Comparison of ENCODE assay signal across 10 cellular contexts in genomic region chr10:70051878-70052277, GRCh38. TPM values are rescaled to one million over a fixed set of nuclear protein-coding genes. Genes with fewer than 3 reads are reported as not detected.
DNase-seq lines count a peak whose midpoint lies in the region; ATAC-seq, FAIRE-seq and TF ChIP-seq lines count a peak whose summit lies in the region.
"Had no signal": no experiment of that assay in that cellular context is flagged by ENCODE, and none has a peak within 500 bp of the region (broad histone marks: within the 10 kb centered on the region; RNA-seq: fewer than 3 reads in every experiment).

No MANE protein-coding gene starts in this region.

- WGBS in HepG2 (ENCODE audit: low lambda C conversion rate) = 57% methylated on average over 5 of the region's 5 CpGs
- 61% methylated on average over 5 of the region's 5 CpGs for WGBS in right lobe of liver (ENCODE audit: insufficient coverage, low coverage, low lambda C conversion rate, missing lambda C conversion rate)
- 37% methylated on average over 5 of the region's 5 CpGs for WGBS in mammary epithelial cell (ENCODE audit: low coverage, missing lambda C conversion rate)

- H3K27me3 ChIP-seq in HepG2 (ENCODE audit: control insufficient read depth in 1 of 2, insufficient read depth in 2 of 2, low read length in 2 of 2) (no peaks in the 10 kb centered on the region), right lobe of liver (no peaks in the 10 kb centered on the region), mammary epithelial cell (ENCODE audit: insufficient read depth, low read length) (no peaks in the 10 kb centered on the region), vagina (no peaks in the 10 kb centered on the region)

- H2AFZ ChIP-seq in HepG2 (ENCODE audit: low read length) = peak overlapping the region; percentile 59
- peak overlapping the region; percentile 99 for H2AFZ ChIP-seq in mammary epithelial cell (ENCODE audit: low read depth, low read length)

- H3K79me2 ChIP-seq in HepG2 (ENCODE audit: insufficient read depth, low read length) (peaks cover 21% of the 10 kb centered on the region), mammary epithelial cell (ENCODE audit: insufficient read depth, low read length) (peaks cover 9% of the 10 kb centered on the region)

- peak overlapping the region; percentile 97 for H3K4me2 ChIP-seq in HepG2 (ENCODE audit: low read depth, low read length)
- H3K4me2 ChIP-seq in mammary epithelial cell (ENCODE audit: insufficient read depth, low read depth, low read length) = peak overlapping the region; percentile 98

- BruUV-seq in HepG2 (replicated peaks; lab: Mats Ljungman, UMichigan) = no TSS peak
- no TSS peak for BruUV-seq in mammary epithelial cell (replicated peaks; lab: Mats Ljungman, UMichigan)

- no peak for FAIRE-seq in HepG2 (lab: Jason Lieb, UNC)

- H3K4me3 ChIP-seq in HepG2 (replicated peaks in 1 of 3; ENCODE audit: insufficient read depth in 1 of 3, low read depth in 2 of 3, low read length in 3 of 3) (peak overlapping the region in 2 of 3 experiments; percentile 85 to 87; a peak in 3 of 6 replicates), right lobe of liver (no peak overlapping the region), mammary epithelial cell (replicated peaks in 1 of 3; ENCODE audit: insufficient read depth in 1 of 3, low read depth in 2 of 3, low read length in 3 of 3) (peak overlapping the region; percentile 70 to 96 (median 81)), vagina (peak overlapping the region; percentile 62 to 67)

- TF ChIP-seq EP300 in HepG2 (IDR thresholded peaks at IDR 0.05; ENCODE audit: low read depth in 2 of 2, low read length in 2 of 2) (no peak), HepG2 (CRISPR knock-in tag; IDR thresholded peaks at IDR 0.05; ENCODE audit: borderline replicate concordance) (no peak)

- no peak for ATAC-seq in HepG2
- no peak for ATAC-seq in right lobe of liver
- ATAC-seq in GM19351 (IDR thresholded peaks at IDR 0.05; ENCODE audit: unreplicated experiment) = no peak

- DNase-seq in HepG2 (ENCODE audit: low spot score) = no peak
- no peak for DNase-seq in right lobe of liver
- DNase-seq in mammary epithelial cell = no peak
- DNase-seq in mesothelial cell of epicardium (ENCODE audit: low spot score in 2 of 2, unreplicated experiment in 2 of 2) = no peak
- DNase-seq in vagina (ENCODE audit: extremely low spot score in 2 of 2) = no peak
- DNase-seq in NCI-H2171 treated with DMSO at 0.1 percent for 48 hours (lab: John Stamatoyannopoulos, UW) = no peak
- DNase-seq in SHP77 treated with DMSO at 0.1 percent for 48 hours (lab: John Stamatoyannopoulos, UW) = no peak
- DNase-seq: activated CD4-positive, alpha-beta T cell treated with anti-CD3 and anti-CD28 coated beads for 4 hours had no signal

- dilution Hi-C loops in mammary epithelial cell (cut with HindIII; ENCODE audit: low sequenced_read_pairs) = no loop called here

- H3K4me1 ChIP-seq in HepG2 (ENCODE audit: insufficient read depth, low read length) (peaks cover 33% of the 10 kb centered on the region), right lobe of liver (no peaks in the 10 kb centered on the region), mammary epithelial cell (ENCODE audit: insufficient read depth, low read length) (no peaks in the 10 kb centered on the region), vagina (peaks cover 13% of the 10 kb centered on the region)

- TF ChIP-seq CTCF in HepG2 (CRISPR knock-in tag; IDR thresholded peaks at IDR 0.05) (no peak), right lobe of liver (IDR thresholded peaks at IDR 0.05) (no peak), mammary epithelial cell (conservative IDR thresholded peaks at IDR 0.05 in 1 of 2, IDR thresholded peaks at IDR 0.05 in 1 of 2; ENCODE audit: extremely low read depth in 1 of 2, insufficient read depth in 1 of 2, low read depth in 1 of 2, low read length in 2 of 2) (no peak), mesothelial cell of epicardium (IDR thresholded peaks at IDR 0.05; ENCODE audit: unreplicated experiment) (no peak), vagina (IDR thresholded peaks at IDR 0.05) (no peak)

- POLR2A ChIA-PET in HepG2 (lab: Yijun Ruan, JAX) = interaction anchor here (0.9 to 1.2 kb wide), 5 partner anchors 9 to 119 kb away, joined by 3 to 8 read pairs (median 4); partner anchors contain the start of gene SAR1A

- H3K4me1 Mint-ChIP-seq in mesothelial cell of epicardium = peaks cover 55% of the 10 kb centered on the region

- intact Hi-C loops in HepG2 (cut with micrococcal nuclease; ENCODE audit: unreplicated experiment) (loop anchor here (2.0 to 5.0 kb wide), 2 partner anchors 35 to 83 kb away; no protein-coding TSS in a partner anchor), right lobe of liver (cut with DNase I) (no loop called here), mammary epithelial cell (cut with micrococcal nuclease) (loop anchor here (1.0 to 5.0 kb wide), 2 partner anchors 83 to 95 kb away; partner anchors contain the start of gene TYSND1), vagina (cut with DNase I) (no loop called here)

- no peaks in the 10 kb centered on the region for H3K9me3 Mint-ChIP-seq in mesothelial cell of epicardium

- H3K36me3 ChIP-seq in HepG2 (replicated peaks in 1 of 2; ENCODE audit: control insufficient read depth in 1 of 2, insufficient read depth in 2 of 2, low read length in 2 of 2) = no peaks in the 10 kb centered on the region
- H3K36me3 ChIP-seq in right lobe of liver = no peaks in the 10 kb centered on the region
- H3K36me3 ChIP-seq in mammary epithelial cell (ENCODE audit: insufficient read depth, low read length) = no peaks in the 10 kb centered on the region
- no peaks in the 10 kb centered on the region for H3K36me3 ChIP-seq in vagina
- H3K36me3 ChIP-seq: left lung had no signal

- CTCF ChIA-PET in HepG2 (lab: Yijun Ruan, JAX; ENCODE audit: low intra/inter-chr PET ratio, low total read pairs) = no interaction called here
- CTCF ChIA-PET in mammary epithelial cell (lab: Charles Lee; ENCODE audit: low non-redundant PET) = interaction anchor here (0.7 to 1.0 kb wide), 3 partner anchors 46 to 94 kb away, joined by 3 to 5 read pairs (median 4); partner anchors contain the start of gene TYSND1

- no peak overlapping the region for H3K27ac ChIP-seq in HepG2 (ENCODE audit: extremely low read length, insufficient read depth, low read length)
- no peak overlapping the region for H3K27ac ChIP-seq in right lobe of liver
- H3K27ac ChIP-seq in mammary epithelial cell (ENCODE audit: insufficient read depth, low read depth, low read length) = no peak overlapping the region
- H3K27ac ChIP-seq in vagina = no peak overlapping the region
- H3K27ac ChIP-seq: left lung had no signal

- H4K20me1 ChIP-seq in HepG2 (ENCODE audit: insufficient read depth, low read length) (no peaks in the 10 kb centered on the region), mammary epithelial cell (ENCODE audit: insufficient read depth, low read length) (no peaks in the 10 kb centered on the region)

- no peaks in the 10 kb centered on the region for H3K9me3 ChIP-seq in HepG2 (ENCODE audit: low read length)
- H3K9me3 ChIP-seq in right lobe of liver = no peaks in the 10 kb centered on the region
- no peaks in the 10 kb centered on the region for H3K9me3 ChIP-seq in mammary epithelial cell (replicated peaks; ENCODE audit: insufficient read depth, low read length)
- H3K9me3 ChIP-seq in vagina = no peaks in the 10 kb centered on the region
- H3K9me3 ChIP-seq: left lung had no signal

- peak overlapping the region; percentile 97 for H3K4me3 Mint-ChIP-seq in mesothelial cell of epicardium

- TF ChIP-seq RAD21 in HepG2 (CRISPR knock-in tag; IDR thresholded peaks at IDR 0.05) = no peak

- no peaks in the 10 kb centered on the region for H3K36me3 Mint-ChIP-seq in mesothelial cell of epicardium

- no peaks in the 10 kb centered on the region for H3K27me3 Mint-ChIP-seq in mesothelial cell of epicardium (ENCODE audit: low read depth)

- H3K9ac ChIP-seq in HepG2 (ENCODE audit: insufficient read depth, low read depth, low read length) = peak overlapping the region; percentile 76; the same call in 1 of the 2 replicates
- H3K9ac ChIP-seq in mammary epithelial cell (ENCODE audit: insufficient read depth, low read length) = no peak overlapping the region

- TF ChIP-seq POLR2A in HepG2 (IDR thresholded peaks at IDR 0.05; ENCODE audit: insufficient read depth in 1 of 2, low read depth in 2 of 2, low read length in 2 of 2) (no peak), right lobe of liver (IDR thresholded peaks at IDR 0.05) (no peak), vagina (IDR thresholded peaks at IDR 0.05) (no peak)

- in situ Hi-C loops in HepG2 (cut with HindIII; ENCODE audit: extremely low pct_ligation_motif_present, low pct_unique_long_range_greater_than_20kb) = no loop called here
- in situ Hi-C loops in mammary epithelial cell (cut with MboI; ENCODE audit: low sequenced_read_pairs in 2 of 2) = no loop called here

- H3K27ac Mint-ChIP-seq in mesothelial cell of epicardium = peak overlapping the region; percentile 99

RNA-seq across cellular contexts. Expression of gene MACROH2A2, which starts 0.8 kb away (rescaled TPM):
- 41.6 and 43.1 TPM in 2 replicates for total RNA-seq in HepG2 (2016; rRNA removed; fragmentation: Illumina TruSeq; extraction: Trizol)
- total RNA-seq in HepG2 (2016; cell fraction: cytosol; rRNA removed; fragmentation: Illumina TruSeq; extraction: Trizol; ENCODE audit: low read depth) = 10.1 and 10.7 TPM in 2 replicates
- 40.1 and 40.3 TPM in 2 replicates for total RNA-seq in HepG2 (2016; cell fraction: insoluble cytoplasmic fraction; rRNA removed; fragmentation: Illumina TruSeq; extraction: Trizol)
- 23.2 and 23.9 TPM in 2 replicates for total RNA-seq in HepG2 (2016; cell fraction: membrane; rRNA removed; fragmentation: Illumina TruSeq; extraction: Trizol)
- total RNA-seq in HepG2 (2016; cell fraction: nucleus; rRNA removed; fragmentation: Illumina TruSeq; extraction: Trizol) = 21.5 and 26.3 TPM in 2 replicates
- polyA plus RNA-seq in HepG2 (2011; rRNA removed) = 9.8 and 14.2 TPM in 2 replicates
- polyA plus RNA-seq in HepG2 (2011; cell fraction: cytosol; rRNA removed) = 17.6 and 17.9 TPM in 2 replicates
- 10.9 and 11.9 TPM in 2 replicates for polyA plus RNA-seq in HepG2 (2011; cell fraction: nucleus; rRNA removed)
- 26.3 and 27.5 TPM in 2 replicates for polyA plus RNA-seq in HepG2 (2012)
- polyA plus RNA-seq in HepG2 (2016; cell fraction: cytosol; fragmentation: Illumina TruSeq; extraction: Trizol; ENCODE audit: low read depth) = 11.9 and 13.4 TPM in 2 replicates
- 49.3 and 50.9 TPM in 2 replicates for polyA plus RNA-seq in HepG2 (2016; cell fraction: insoluble cytoplasmic fraction; fragmentation: Illumina TruSeq; extraction: Trizol; ENCODE audit: low read depth)
- polyA plus RNA-seq in HepG2 (2016; cell fraction: membrane; fragmentation: Illumina TruSeq; extraction: Trizol; ENCODE audit: low read depth) = 20.2 and 21.5 TPM in 2 replicates
- 41.9 and 47.8 TPM in 2 replicates for polyA plus RNA-seq in HepG2 (2016; cell fraction: nucleus; fragmentation: Illumina TruSeq; extraction: Trizol; ENCODE audit: insufficient read depth, low read depth)
- polyA minus RNA-seq in HepG2 (2011; rRNA and poly(A)+ RNA removed; ENCODE audit: low replicate concordance) = 9.1 TPM in 1 of 2 replicates, not detected in the other
- polyA minus RNA-seq in HepG2 (2011; cell fraction: cytosol; rRNA and poly(A)+ RNA removed) = 13.5 and 13.7 TPM in 2 replicates
- polyA minus RNA-seq in HepG2 (2011; cell fraction: nucleus; rRNA and poly(A)+ RNA removed) = 7.6 and 10.2 TPM in 2 replicates
- 10 to 100 TPM in 2 of 6 experiments, 1 to 10 TPM in 4; 2.0 to 12.1 (median 5.0) TPM for total RNA-seq in right lobe of liver
- total RNA-seq in mammary epithelial cell = 10 to 100 TPM; 17.8 to 32.6 TPM
- polyA plus RNA-seq in mammary epithelial cell = 21.6 TPM
- polyA minus RNA-seq in mammary epithelial cell = 28.5 TPM
- total RNA-seq in mesothelial cell of epicardium = 122 to 128 TPM (median 125 TPM) in 3 replicates
- total RNA-seq in vagina = 15.5 TPM

Comparison
In these comparisons a context has a peak if more than half of its experiments do, and no peak if none do; other contexts are left out.
1. H3K4me3 ChIP-seq: peak in HepG2 (2 of 3), mammary epithelial cell (3 of 3) and vagina (2 of 2); none in right lobe of liver (0 of 3).
2. intact Hi-C loops: an anchor here in HepG2 (2.0 to 5.0 kb wide) and mammary epithelial cell (1.0 to 5.0 kb wide); none called in right lobe of liver and vagina.